In genomic region chr12:4648499-4649357, GRCh38 we compare ENCODE assay signal across 1 cellular context.
A peak's percentile ranks its signal among the peaks of the same experiment; 100 is the strongest.
TF ChIP-seq lines count a peak whose summit lies in the region.

Gene AKAP3, minus strand, starts transcription at chr12:4649051. Its CDS starts 10,855 bp downstream, at chr12:4638196.
Gene NDUFA9, plus strand, starts transcription at chr12:4649114. Its CDS starts 13 bp downstream, at chr12:4649127.

TF ChIP-seq in H1, 55 proteins besides CTCF, POLR2A, EP300 and RAD21 (continued from another document):
- 0 out of 2 replicates have a peak, but pooled peaks have one; percentile 14 for TF ChIP-seq ATF2 (IDR thresholded peaks at IDR 0.05; ENCODE audit: low read length)
- TF ChIP-seq BACH1 (IDR thresholded peaks at IDR 0.05; ENCODE audit: low read length), result no peak
- peak; percentile 92 for TF ChIP-seq TAF1 (IDR thresholded peaks at IDR 0.05; ENCODE audit: low read depth, low read length)
- no peak for TF ChIP-seq POU5F1 (IDR thresholded peaks at IDR 0.05; ENCODE audit: low read depth, low read length)
- TF ChIP-seq ASH2L (IDR thresholded peaks at IDR 0.05; ENCODE audit: low read length), result peak; percentile 82
- TF ChIP-seq HDAC6 (IDR thresholded peaks at IDR 0.05; ENCODE audit: low read depth, low read length), result no peak
- no peak for TF ChIP-seq SRF (IDR thresholded peaks at IDR 0.05; ENCODE audit: low read depth, low read length)
- TF ChIP-seq EGR1 (IDR thresholded peaks at IDR 0.05; ENCODE audit: borderline replicate concordance, low read depth, low read length), result 0 out of 2 replicates have a peak, but pooled peaks have one; percentile 2
- peak; percentile 85 for TF ChIP-seq TBP (IDR thresholded peaks at IDR 0.05; ENCODE audit: low read depth, low read length)
- no peak for TF ChIP-seq CTBP2 (IDR thresholded peaks at IDR 0.05; ENCODE audit: borderline replicate concordance, insufficient read depth, insufficient read length, low read length)
- peak; percentile 7; the same call in 1 of the 2 replicates for TF ChIP-seq CEBPB (IDR thresholded peaks at IDR 0.05; ENCODE audit: low read depth, low read length)
- TF ChIP-seq ZNF274 (IDR thresholded peaks at IDR 0.05; ENCODE audit: borderline replicate concordance, extremely low read depth, low read length), result no peak
- TF ChIP-seq SAP30 (IDR thresholded peaks at IDR 0.05; ENCODE audit: insufficient read depth, insufficient replicate concordance, low read length), result peak; percentile 94
- TF ChIP-seq NRF1 (IDR thresholded peaks at IDR 0.05; ENCODE audit: low read depth, low read length), result no peak
- no peak for TF ChIP-seq SIRT6 (IDR thresholded peaks at IDR 0.05; ENCODE audit: low read length)
- TF ChIP-seq TAF7 (optimal IDR thresholded peaks at IDR 0.05; ENCODE audit: borderline replicate concordance, low read depth, low read length), result no peak
- no peak; the same call in 1 of the 2 replicates for TF ChIP-seq RBBP5 (IDR thresholded peaks at IDR 0.05; ENCODE audit: borderline replicate concordance, low read depth, low read length)
- no peak for TF ChIP-seq EZH2 (IDR thresholded peaks at IDR 0.05; ENCODE audit: low read depth, low read length, severe bottlenecking)
- peak; percentile 62; the same call in 1 of the 2 replicates for TF ChIP-seq CHD1 (IDR thresholded peaks at IDR 0.05; ENCODE audit: low read depth, low read length)
- no peak for TF ChIP-seq BCL11A (IDR thresholded peaks at IDR 0.05; ENCODE audit: low read depth in 2 of 2, low read length in 2 of 2)
- TF ChIP-seq GABPA (IDR thresholded peaks at IDR 0.05; ENCODE audit: borderline replicate concordance, insufficient read depth, low read length), result no peak
- TF ChIP-seq MAX (IDR thresholded peaks at IDR 0.05), result peak; percentile 32; the same call in 1 of the 2 replicates
- no peak for TF ChIP-seq CBX8 (IDR thresholded peaks at IDR 0.05; ENCODE audit: borderline replicate concordance, low read depth, low read length)
- no peak for TF ChIP-seq CHD2 (IDR thresholded peaks at IDR 0.05; ENCODE audit: low read length)
- TF ChIP-seq RXRA (IDR thresholded peaks at IDR 0.05; ENCODE audit: insufficient read depth, low read depth, low read length), result no peak
- peak; percentile 87 for TF ChIP-seq KDM5A (IDR thresholded peaks at IDR 0.05; ENCODE audit: low read length)
- TF ChIP-seq SIX5 (IDR thresholded peaks at IDR 0.05; ENCODE audit: low read depth, low read length), result no peak
- TF ChIP-seq JUN (IDR thresholded peaks at IDR 0.05; ENCODE audit: low read depth, low read length), result no peak
- TF ChIP-seq KDM4A (IDR thresholded peaks at IDR 0.05; ENCODE audit: low read depth, low read length, severe bottlenecking), result peak; percentile 62
- no peak for TF ChIP-seq RFX5 (IDR thresholded peaks at IDR 0.05; ENCODE audit: borderline replicate concordance, low read depth, low read length)
- no peak for TF ChIP-seq E2F6 (IDR thresholded peaks at IDR 0.05)
- TF ChIP-seq PHF8 (conservative IDR thresholded peaks at IDR 0.05; ENCODE audit: low read depth, low read length), result peak; percentile 52; the same call in 1 of the 2 replicates
- TF ChIP-seq RNF2 (IDR thresholded peaks at IDR 0.05; ENCODE audit: borderline replicate concordance, low read depth, low read length, missing control alignments, poor library complexity, severe bottlenecking), result no peak
- TF ChIP-seq TEAD4 (IDR thresholded peaks at IDR 0.05; ENCODE audit: low read depth, low read length), result peak; percentile 65
- peak; percentile 41; the same call in 1 of the 2 replicates for TF ChIP-seq CREB1 (IDR thresholded peaks at IDR 0.05)
- no peak for TF ChIP-seq CBX5 (IDR thresholded peaks at IDR 0.05; ENCODE audit: low read depth, low read length)
- TF ChIP-seq NANOG (IDR thresholded peaks at IDR 0.05; ENCODE audit: insufficient read depth, low read depth, low read length, poor library complexity, severe bottlenecking), result no peak
- TF ChIP-seq ATF3 (IDR thresholded peaks at IDR 0.05; ENCODE audit: insufficient read depth, low read depth, low read length), result no peak
- TF ChIP-seq CHD7 (IDR thresholded peaks at IDR 0.05; ENCODE audit: insufficient replicate concordance, low read length), result no peak
- TF ChIP-seq KDM1A (IDR thresholded peaks at IDR 0.05; ENCODE audit: borderline replicate concordance, low read length), result no peak
- TF ChIP-seq USF2 (IDR thresholded peaks at IDR 0.05; ENCODE audit: low read length), result no peak
- TF ChIP-seq SP1 (IDR thresholded peaks at IDR 0.05; ENCODE audit: low read depth, low read length), result no peak
- no peak for TF ChIP-seq BRCA1 (IDR thresholded peaks at IDR 0.05; ENCODE audit: low read depth, low read length)
- no peak for TF ChIP-seq SP2 (IDR thresholded peaks at IDR 0.05; ENCODE audit: low read length)
